In genomic region chr11:73236205-73236765, GRCh38 we compare ENCODE assay signal across 28 cellular contexts. TPM values are rescaled to one million over a fixed set of nuclear protein-coding genes. Genes with fewer than 3 reads are reported as not detected.
DNase-seq lines count a peak whose midpoint lies in the region; ATAC-seq, FAIRE-seq and TF ChIP-seq lines count a peak whose summit lies in the region.
"Had no signal": no experiment of that assay in that cellular context is flagged by ENCODE, and none has a peak within 500 bp of the region (broad histone marks: within the 10 kb centered on the region; RNA-seq: fewer than 3 reads in every experiment).

No MANE protein-coding gene starts in this region.

- H3K4me1 Mint-ChIP-seq in stimulated activated naive B cell treated with anti-CD40 and anti-IgM and Interleukin-4, amounts not matched to agents 10 μg/mL and 1 μg/mL and 100 μg/mL, for 72 hours, result peaks cover 0 to 19% of the 10 kb centered on the region in 2 donors
- H3K4me1 Mint-ChIP-seq: activated CD4-positive, alpha-beta T cell treated with anti-CD3 and anti-CD28 coated beads, Interleukin-2, amount 10 ng/mL, durations not matched to agents 24 days and 14 days; natural killer cell had no signal

- no peak overlapping the region for H3K27ac Mint-ChIP-seq in stimulated activated naive B cell treated with anti-CD40 and anti-IgM and Interleukin-4, amounts not matched to agents 10 μg/mL and 1 μg/mL and 100 μg/mL, for 72 hours
- H3K27ac Mint-ChIP-seq: activated CD4-positive, alpha-beta T cell treated with anti-CD3 and anti-CD28 coated beads, Interleukin-2, amount 10 ng/mL, durations not matched to agents 24 days and 14 days; activated naive CD4-positive, alpha-beta T cell treated with anti-CD3 and anti-CD28 coated beads, Interleukin-2, amount 50 U/mL, for 72 hours; natural killer cell had no signal

- DNase-seq in GM12892 (ENCODE audit: insufficient read length), result no peak
- DNase-seq in bronchial epithelial cell (ENCODE audit: low read depth), result peak; percentile 61
- DNase-seq in right cardiac atrium, result peak in 1 of 3 donors; percentile 29
- DNase-seq in psoas muscle, result peak in 1 of 2 donors; percentile 64
- no peak for DNase-seq in suprapubic skin (ENCODE audit: low spot score in 2 of 2)
- DNase-seq in COLO668 (lab: John Stamatoyannopoulos, UW; ENCODE audit: unreplicated experiment), result no peak
- no peak for DNase-seq in stimulated activated naive B cell treated with anti-CD40 and anti-IgM and Interleukin-4, amounts not matched to agents 10 μg/mL and 1 μg/mL and 100 μg/mL, for 72 hours
- no peak for DNase-seq in GM13977 (ENCODE audit: low spot score)
- DNase-seq: DMS153; effector CD4-positive, alpha-beta T cell; natural killer cell; NCI-H1417 treated with DMSO at 0.1 percent for 48 hours; NCI-H2081; NCI-H2227 treated with DMSO at 0.1 percent for 48 hours; stimulated activated CD4-positive, alpha-beta T cell treated with anti-CD3 and anti-CD28 coated beads, Interleukin-4, amount 100 ng/mL, for 24 hours; T1000 had no signal

- H3K4me3 ChIP-seq in bronchial epithelial cell (ENCODE audit: low read depth, low read length) (no peak overlapping the region), right cardiac atrium (ENCODE audit: low read length) (no peak overlapping the region), psoas muscle (no peak overlapping the region), suprapubic skin (no peak overlapping the region)
- H3K4me3 ChIP-seq: colonic mucosa, GM12878, lower lobe of right lung, ovary, PC-9, right lobe of liver, SJSA1, transverse colon had no signal

- H3K36me3 ChIP-seq in bronchial epithelial cell (ENCODE audit: control insufficient read depth, insufficient read depth, low read length), result peaks cover 26% of the 10 kb centered on the region
- peaks cover 0 to 30% of the 10 kb centered on the region in 2 donors for H3K36me3 ChIP-seq in psoas muscle (ENCODE audit: insufficient read depth in 1 of 2, low read depth in 1 of 2)
- peaks cover 8% of the 10 kb centered on the region for H3K36me3 ChIP-seq in suprapubic skin
- H3K36me3 ChIP-seq: colonic mucosa, lower lobe of right lung, ovary, right lobe of liver, SJSA1, transverse colon had no signal

- H3K36me3 Mint-ChIP-seq in stimulated activated naive B cell treated with anti-CD40 and anti-IgM and Interleukin-4, amounts not matched to agents 10 μg/mL and 1 μg/mL and 100 μg/mL, for 72 hours, result no peaks in the 10 kb centered on the region
- H3K36me3 Mint-ChIP-seq: activated naive CD4-positive, alpha-beta T cell treated with anti-CD3 and anti-CD28 coated beads, Interleukin-2, amount 50 U/mL, for 72 hours; natural killer cell had no signal

- WGBS in right cardiac atrium, result 78% methylated on average over 4 of the region's 4 CpGs
- WGBS in psoas muscle, 3 donors, result 34 to 65% (median 35%) methylated on average over 4 of the region's 4 CpGs
- 75% methylated on average over 3 of the region's 4 CpGs for WGBS in suprapubic skin

- intact Hi-C loops in right cardiac atrium (cut with DNase I) (loop anchor here in 1 of 4 donors (10.0 kb wide), 1 partner anchor 401 kb away; no protein-coding TSS in a partner anchor), psoas muscle (cut with DNase I) (loop anchor here in 1 of 2 donors (5.0 kb wide), 1 partner anchor 404 kb away; no protein-coding TSS in a partner anchor)

- no peak overlapping the region for H3K4me3 Mint-ChIP-seq in stimulated activated naive B cell treated with anti-CD40 and anti-IgM and Interleukin-4, amounts not matched to agents 10 μg/mL and 1 μg/mL and 100 μg/mL, for 72 hours
- H3K4me3 Mint-ChIP-seq: activated CD4-positive, alpha-beta T cell treated with anti-CD3 and anti-CD28 coated beads, Interleukin-2, amount 10 ng/mL, durations not matched to agents 24 days and 14 days; natural killer cell had no signal

- no peak for TF ChIP-seq POLR2A in GM12892 (IDR thresholded peaks at IDR 0.05; ENCODE audit: low read depth, low read length)
- no peak for TF ChIP-seq POLR2A in suprapubic skin (IDR thresholded peaks at IDR 0.05)

- no peaks in the 10 kb centered on the region for H3K27me3 ChIP-seq in bronchial epithelial cell (ENCODE audit: control insufficient read depth, insufficient read depth, low read length)
- no peaks in the 10 kb centered on the region for H3K27me3 ChIP-seq in right cardiac atrium (ENCODE audit: control insufficient read depth, insufficient read depth)
- H3K27me3 ChIP-seq in psoas muscle (ENCODE audit: insufficient read depth in 3 of 3, low read length in 2 of 3), result no peaks in the 10 kb centered on the region
- H3K27me3 ChIP-seq in suprapubic skin, result no peaks in the 10 kb centered on the region
- H3K27me3 ChIP-seq: colonic mucosa, ovary, right lobe of liver, SJSA1, transverse colon had no signal

- H3K9me3 ChIP-seq in right cardiac atrium (ENCODE audit: control insufficient read depth, low read length), result no peaks in the 10 kb centered on the region
- no peaks in the 10 kb centered on the region for H3K9me3 ChIP-seq in psoas muscle
- H3K9me3 ChIP-seq in suprapubic skin, result no peaks in the 10 kb centered on the region
- H3K9me3 ChIP-seq: colonic mucosa, lower lobe of right lung, ovary, right lobe of liver, SJSA1, transverse colon had no signal

- peak overlapping the region; percentile 5 for H3K27ac ChIP-seq in right cardiac atrium (ENCODE audit: low read length)
- H3K27ac ChIP-seq in psoas muscle, result peak overlapping the region; percentile 90
- no peak overlapping the region for H3K27ac ChIP-seq in suprapubic skin
- H3K27ac ChIP-seq: colonic mucosa, lower lobe of right lung, ovary, PC-9, right lobe of liver, SJSA1, transverse colon, VCaP had no signal

- TF ChIP-seq CTCF in bronchial epithelial cell (IDR thresholded peaks at IDR 0.05; ENCODE audit: insufficient read depth, low read length, severe bottlenecking) (no peak), psoas muscle (IDR thresholded peaks at IDR 0.05) (no peak), suprapubic skin (IDR thresholded peaks at IDR 0.05) (no peak), GM13977 (IDR thresholded peaks at IDR 0.05; ENCODE audit: extremely low read depth, insufficient read depth, missing control alignments) (no peak)

- H3K9me3 Mint-ChIP-seq in stimulated activated naive B cell treated with anti-CD40 and anti-IgM and Interleukin-4, amounts not matched to agents 10 μg/mL and 1 μg/mL and 100 μg/mL, for 72 hours, result no peaks in the 10 kb centered on the region
- H3K9me3 Mint-ChIP-seq: activated CD4-positive, alpha-beta T cell treated with anti-CD3 and anti-CD28 coated beads, Interleukin-2, amount 10 ng/mL, durations not matched to agents 24 days and 14 days; activated naive CD4-positive, alpha-beta T cell treated with anti-CD3 and anti-CD28 coated beads, Interleukin-2, amount 50 U/mL, for 72 hours; natural killer cell had no signal

- ATAC-seq in right cardiac atrium, result no peak
- peak in 2 of 4 donors; percentile 10 to 26 for ATAC-seq in psoas muscle
- ATAC-seq in stimulated activated naive B cell treated with anti-CD40 and anti-IgM and Interleukin-4, amounts not matched to agents 10 μg/mL and 1 μg/mL and 100 μg/mL, for 72 hours (replicated peaks), result no peak

- TF ChIP-seq EP300 in suprapubic skin (IDR thresholded peaks at IDR 0.05), result no peak

- FAIRE-seq in GM12892 (lab: Jason Lieb, UNC) (peak; percentile 48), bronchial epithelial cell (lab: Jason Lieb, UNC) (no peak)

- H3K27me3 Mint-ChIP-seq in stimulated activated naive B cell treated with anti-CD40 and anti-IgM and Interleukin-4, amounts not matched to agents 10 μg/mL and 1 μg/mL and 100 μg/mL, for 72 hours, result peaks cover 0 to 6% of the 10 kb centered on the region in 2 donors

- in situ Hi-C loops in GM13977 (cut with MboI; ENCODE audit: low pct_unique_long_range_greater_than_20kb, low sequenced_read_pairs, unreplicated experiment), result loop anchor here (5.0 kb wide), 1 partner anchor 49 kb away; no protein-coding TSS in a partner anchor

- H3K4me1 ChIP-seq in right cardiac atrium (ENCODE audit: control insufficient read depth, insufficient read depth, low read length) (peaks cover 14% of the 10 kb centered on the region), psoas muscle (peaks cover 67% of the 10 kb centered on the region), suprapubic skin (peaks cover 12% of the 10 kb centered on the region)
- H3K4me1 ChIP-seq: colonic mucosa had no signal

RNA-seq across cellular contexts. Expression of gene P2RY2, which starts 18.2 kb away (rescaled TPM):
- not detected for polyA plus RNA-seq in GM12892 (2012; ENCODE audit: missing spikeins)
- total RNA-seq in bronchial epithelial cell, result 9.0 and 13.7 TPM in 2 replicates
- total RNA-seq in right cardiac atrium, result 10 to 100 TPM in 1 of 4 donors, 1 to 10 TPM in 3; 5.5 to 15.1 (median 9.2) TPM
- polyA plus RNA-seq in right cardiac atrium, result 5.4 TPM
- 10 to 100 TPM; 18.7 to 90.9 (median 43.8) TPM for total RNA-seq in psoas muscle
- 10 to 100 TPM; 43.8 to 50.9 (median 44.9) TPM for polyA plus RNA-seq in psoas muscle
- 10 to 100 TPM in 3 of 4 donors, 1 to 10 TPM in 1; 5.5 to 15.9 (median 12.8) TPM for total RNA-seq in suprapubic skin
- total RNA-seq: activated CD4-positive, alpha-beta T cell treated with anti-CD3 and anti-CD28 coated beads, Interleukin-2, amount 10 ng/mL, durations not matched to agents 24 days and 14 days; activated CD8-positive, alpha-beta memory T cell treated with anti-CD3 and anti-CD28 coated beads for 36 hours; activated naive CD4-positive, alpha-beta T cell treated with anti-CD3 and anti-CD28 coated beads, Interleukin-2, amount 50 U/mL, for 72 hours; SJSA1 had no signal

RNA-seq across cellular contexts. Expression of gene P2RY6, which starts 35.9 kb away (rescaled TPM):
- polyA plus RNA-seq in GM12892 (2012; ENCODE audit: missing spikeins), result 0.13 TPM
- 0.26 TPM in 1 of 2 replicates, not detected in the other for total RNA-seq in bronchial epithelial cell
- total RNA-seq in right cardiac atrium, result 1 to 10 TPM in 3 of 4 donors, under 1 TPM in 1; 0.96 to 2.7 (median 2.0) TPM
- 0.70 TPM for polyA plus RNA-seq in right cardiac atrium
- 1 to 10 TPM in 3 of 4 donors, under 1 TPM in 1; 0.96 to 2.5 (median 1.5) TPM for total RNA-seq in psoas muscle
- 1 to 10 TPM in 2 of 3 donors, under 1 TPM in 1; 0.59 to 1.6 (median 1.2) TPM for polyA plus RNA-seq in psoas muscle
- under 1 TPM in 3 of 4 donors, not detected in 1; 0.38 to 0.89 (median 0.38) TPM for total RNA-seq in suprapubic skin
- total RNA-seq: activated CD4-positive, alpha-beta T cell treated with anti-CD3 and anti-CD28 coated beads, Interleukin-2, amount 10 ng/mL, durations not matched to agents 24 days and 14 days; activated CD8-positive, alpha-beta memory T cell treated with anti-CD3 and anti-CD28 coated beads for 36 hours; activated naive CD4-positive, alpha-beta T cell treated with anti-CD3 and anti-CD28 coated beads, Interleukin-2, amount 50 U/mL, for 72 hours; SJSA1 had no signal
